Comparison of ENCODE assay signal across 22 cellular contexts in the genomic region with DNA sequence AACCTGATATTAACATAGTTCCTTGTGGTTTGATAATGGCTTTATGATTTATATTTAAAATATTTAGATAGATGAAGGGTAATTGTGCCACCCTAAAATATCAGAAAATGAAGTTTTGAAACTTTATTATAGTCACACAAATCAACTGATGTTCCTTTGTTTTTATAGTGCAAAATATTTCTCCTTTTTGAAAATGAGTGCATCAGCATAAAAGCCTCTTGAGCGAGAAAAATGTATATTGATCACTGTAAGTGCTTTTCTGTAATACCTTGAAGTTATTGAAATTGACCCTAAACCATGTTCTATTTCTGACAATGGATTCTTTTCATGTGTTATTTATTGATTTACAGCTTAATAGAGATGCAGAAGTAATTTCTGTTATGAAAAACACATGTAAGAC. TPM values are rescaled to one million over a fixed set of nuclear protein-coding genes. Genes with fewer than 3 reads are reported as not detected.
DNase-seq lines count a peak whose midpoint lies in the region; ATAC-seq, FAIRE-seq and TF ChIP-seq lines count a peak whose summit lies in the region.
"Had no signal": no experiment of that assay in that cellular context is flagged by ENCODE, and none has a peak within 500 bp of the region (broad histone marks: within the 10 kb centered on the region; RNA-seq: fewer than 3 reads in every experiment).

No MANE protein-coding gene starts in this region.

- H3K79me2 ChIP-seq in parathyroid adenoma: peaks cover 4% of the 10 kb centered on the region

- H2BK5ac ChIP-seq in IMR-90 (ENCODE audit: low read depth, low read length, poor library complexity, severe bottlenecking): no peak overlapping the region

- H3K27ac ChIP-seq in A549 (no peak overlapping the region), A673 (ENCODE audit: low read depth, low read length, poor library complexity, severe bottlenecking) (peak overlapping the region; percentile 54), IMR-90 (ENCODE audit: insufficient read depth, low read length) (no peak overlapping the region), parathyroid adenoma (peak overlapping the region; percentile 68), coronary artery (no peak overlapping the region)
- H3K27ac ChIP-seq: BLaER1 had no signal

- TF ChIP-seq POLR2A in A549 (IDR thresholded peaks at IDR 0.05; ENCODE audit: low read length) (no peak), IMR-90 (IDR thresholded peaks at IDR 0.05; ENCODE audit: low read depth, low read length) (no peak)

- H3K56ac ChIP-seq in IMR-90 (ENCODE audit: extremely low read depth, insufficient read depth, low read length): no peak overlapping the region

- in situ Hi-C loops in IMR-90 (cut with MboI; ENCODE audit: low sequenced_read_pairs): no loop called here

- H3K9ac ChIP-seq in IMR-90 (ENCODE audit: low read depth, low read length) (no peak overlapping the region), parathyroid adenoma (no peak overlapping the region)
- H3K9ac ChIP-seq: BLaER1 had no signal

- CTCF ChIA-PET in A549 (lab: Yijun Ruan, JAX) (no interaction called here), A673 (lab: Charles Lee) (interaction anchor here (0.7 kb wide), 1 partner anchor 34 kb away, joined by 3 read pairs; no protein-coding TSS in a partner anchor), IMR-90 (lab: Yijun Ruan, JAX) (no interaction called here)

- H3K27me3 ChIP-seq in A673 (replicated peaks; ENCODE audit: insufficient read depth, low read depth, low read length, poor library complexity): no peaks in the 10 kb centered on the region
- no peaks in the 10 kb centered on the region for H3K27me3 ChIP-seq in IMR-90 (ENCODE audit: control insufficient read depth, insufficient read depth, low read length)
- no peaks in the 10 kb centered on the region for H3K27me3 ChIP-seq in parathyroid adenoma (ENCODE audit: control insufficient read depth, insufficient read depth, low read length)
- H3K27me3 ChIP-seq: BE2C, BLaER1 had no signal

- WGBS in A549 (ENCODE audit: missing lambda C conversion rate): 39% methylated on average over 1 of the region's 1 CpG
- WGBS in IMR-90 (ENCODE audit: extremely low coverage in 2 of 2, insufficient read length in 1 of 2), 2 experiments: no CpG with 5 or more reads among the region's 1 CpG

- BruUV-seq in A673 (replicated peaks; lab: Mats Ljungman, UMichigan) (no TSS peak), IMR-90 (replicated peaks; lab: Mats Ljungman, UMichigan) (no TSS peak)

- FAIRE-seq in A549 (lab: Jason Lieb, UNC): no peak
- FAIRE-seq: A204.1, G401.6, GM12891, GM19239 had no signal

- H3K79me1 ChIP-seq in IMR-90 (ENCODE audit: low read depth in 1 of 2, low read length in 2 of 2): no peaks in the 10 kb centered on the region

- dilution Hi-C loops in IMR-90 (cut with HindIII; ENCODE audit: low sequenced_read_pairs, unreplicated experiment): no loop called here

- H4K91ac ChIP-seq in IMR-90 (ENCODE audit: insufficient read depth, low read depth, low read length): no peak overlapping the region

- no peak overlapping the region for H4K8ac ChIP-seq in IMR-90 (ENCODE audit: low read depth in 2 of 2, low read length in 2 of 2)

- no peak overlapping the region for H3K23ac ChIP-seq in IMR-90 (ENCODE audit: low read depth, low read length)

- no peak overlapping the region for H3K4me2 ChIP-seq in A549
- H3K4me2 ChIP-seq in IMR-90 (ENCODE audit: low read depth, low read length): no peak overlapping the region
- no peak overlapping the region for H3K4me2 ChIP-seq in parathyroid adenoma (ENCODE audit: low read length)
- H3K4me2 ChIP-seq: BLaER1 had no signal

- TF ChIP-seq RAD21 in A549 (conservative IDR thresholded peaks at IDR 0.05 in 1 of 2, IDR thresholded peaks at IDR 0.05 in 1 of 2) (no peak), IMR-90 (IDR thresholded peaks at IDR 0.05; ENCODE audit: low read length) (no peak)

- no peak overlapping the region for H2AK5ac ChIP-seq in IMR-90 (ENCODE audit: low read depth, low read length)

- TF ChIP-seq CTCF in A549 (IDR thresholded peaks at IDR 0.05): no peak
- no peak for TF ChIP-seq CTCF in A673 (conservative IDR thresholded peaks at IDR 0.05; ENCODE audit: low read depth, low read length)
- TF ChIP-seq CTCF in IMR-90 (conservative IDR thresholded peaks at IDR 0.05; ENCODE audit: low read depth, low read length): no peak
- TF ChIP-seq CTCF in parathyroid adenoma (IDR thresholded peaks at IDR 0.05): no peak
- no peak for TF ChIP-seq CTCF in coronary artery (IDR thresholded peaks at IDR 0.05)

- no peak overlapping the region for H4K5ac ChIP-seq in IMR-90 (ENCODE audit: low read depth, low read length)

- no peak overlapping the region for H2AFZ ChIP-seq in IMR-90 (replicated peaks; ENCODE audit: low read length, poor library complexity)
- no peak overlapping the region for H2AFZ ChIP-seq in parathyroid adenoma

- no peak overlapping the region for H3K18ac ChIP-seq in IMR-90 (ENCODE audit: low read depth, low read length)

- no peaks in the 10 kb centered on the region for H3K9me1 ChIP-seq in IMR-90 (ENCODE audit: insufficient read depth, low read length)

- POLR2A ChIA-PET in A549 (lab: Yijun Ruan, JAX) (no interaction called here), A673 (lab: Charles Lee; ENCODE audit: low non-redundant PET) (no interaction called here), IMR-90 (lab: Charles Lee; ENCODE audit: unreplicated experiment) (no interaction called here)

- DNase-seq in A549 (ENCODE audit: low read depth in 1 of 2, low spot score in 1 of 2) (no peak), A673 (ENCODE audit: low spot score) (no peak), IMR-90 (no peak), coronary artery (ENCODE audit: low spot score) (no peak), cerebellar nuclear complex (lab: John Stamatoyannopoulos, UW) (no peak)
- no peak for DNase-seq in stimulated activated CD8-positive, alpha-beta memory T cell treated with anti-CD3 and anti-CD28 coated beads, Interleukin-4, amount 100 ng/mL, for 48 hours
- DNase-seq: 8988T; ACHN; BE2C; C1 segment of cervical spinal cord; CD4-positive, alpha-beta memory T cell; CD4-positive, CD25-positive, alpha-beta regulatory T cell; CD8-positive, alpha-beta memory T cell; DMS79 treated with DMSO at 0.1 percent for 48 hours; GF-D8 had no signal

- no peaks in the 10 kb centered on the region for H3K4me1 ChIP-seq in A549
- H3K4me1 ChIP-seq in A673 (ENCODE audit: insufficient read depth, low read length, poor library complexity, severe bottlenecking): peaks cover 54% of the 10 kb centered on the region
- no peaks in the 10 kb centered on the region for H3K4me1 ChIP-seq in IMR-90 (ENCODE audit: control insufficient read depth, insufficient read depth, low read length)
- H3K4me1 ChIP-seq in parathyroid adenoma: peaks cover 9% of the 10 kb centered on the region
- H3K4me1 ChIP-seq: BE2C, BLaER1 had no signal

- H3K9me3 ChIP-seq in A549 (no peaks in the 10 kb centered on the region), A673 (ENCODE audit: low read depth, low read length, poor library complexity, severe bottlenecking) (no peaks in the 10 kb centered on the region), IMR-90 (ENCODE audit: control insufficient read depth, insufficient read depth, low read length) (no peaks in the 10 kb centered on the region), parathyroid adenoma (ENCODE audit: control insufficient read depth, low read length) (no peaks in the 10 kb centered on the region)
- H3K9me3 ChIP-seq: BE2C, BLaER1 had no signal

- no peak overlapping the region for H2BK15ac ChIP-seq in IMR-90 (ENCODE audit: low read depth, low read length)

- ATAC-seq in A549 (no peak), IMR-90 (ENCODE audit: low read depth) (no peak)

- H3K36me3 ChIP-seq in A673 (ENCODE audit: insufficient read depth, low read length, poor library complexity, severe bottlenecking): no peaks in the 10 kb centered on the region
- H3K36me3 ChIP-seq in IMR-90 (ENCODE audit: control insufficient read depth, insufficient read depth, low read length): no peaks in the 10 kb centered on the region
- H3K36me3 ChIP-seq in parathyroid adenoma (ENCODE audit: control insufficient read depth, insufficient read depth, low read length): no peaks in the 10 kb centered on the region
- H3K36me3 ChIP-seq: BE2C, BLaER1 had no signal

- no peak overlapping the region for H3K14ac ChIP-seq in IMR-90 (replicated peaks; ENCODE audit: low read depth, low read length)

- H2BK120ac ChIP-seq in IMR-90 (ENCODE audit: low read depth, low read length): no peak overlapping the region

- no peaks in the 10 kb centered on the region for H4K20me1 ChIP-seq in IMR-90 (ENCODE audit: insufficient read depth, low read length)
- H4K20me1 ChIP-seq: BLaER1 had no signal

- no peak overlapping the region for H2BK20ac ChIP-seq in IMR-90 (ENCODE audit: low read depth, low read length)

- no peak overlapping the region for H2AK9ac ChIP-seq in IMR-90 (replicated peaks; ENCODE audit: low read depth, low read length, poor library complexity)

- intact Hi-C loops in A673 (cut with micrococcal nuclease; ENCODE audit: unreplicated experiment) (no loop called here), IMR-90 (cut with micrococcal nuclease) (no loop called here)

- H3K4me3 ChIP-seq in A549 (no peak overlapping the region), A673 (ENCODE audit: low read depth, low read length, poor library complexity, severe bottlenecking) (no peak overlapping the region), IMR-90 (ENCODE audit: insufficient read depth, low read depth, low read length) (no peak overlapping the region), parathyroid adenoma (ENCODE audit: low read depth, low read length) (no peak overlapping the region), coronary artery (no peak overlapping the region)
- H3K4me3 ChIP-seq: BLaER1 had no signal

- no peak for TF ChIP-seq EP300 in A549 (IDR thresholded peaks at IDR 0.05)

- no peak overlapping the region for H3K4ac ChIP-seq in IMR-90 (ENCODE audit: low read depth, low read length)

TF ChIP-seq in A549, 52 proteins besides CTCF, POLR2A, EP300 and RAD21 (continues in another document):
- TF ChIP-seq MAFK (IDR thresholded peaks at IDR 0.05; ENCODE audit: partially characterized antibody) (peak; percentile 24), MYC (IDR thresholded peaks at IDR 0.05; ENCODE audit: borderline replicate concordance, low read length) (no peak), TP53 (CRISPR knock-in tag; IDR thresholded peaks at IDR 0.05) (no peak)

TF ChIP-seq in IMR-90, 13 proteins besides CTCF, POLR2A, EP300 and RAD21:
- no peak for TF ChIP-seq SMC3 (IDR thresholded peaks at IDR 0.05; ENCODE audit: low read depth, low read length)
- no peak for TF ChIP-seq CEBPB (IDR thresholded peaks at IDR 0.05; ENCODE audit: low read depth, low read length)
- TF ChIP-seq MAFK (IDR thresholded peaks at IDR 0.05; ENCODE audit: low read depth, low read length): peak; percentile 10; the same call in 1 of the 2 replicates

RNA-seq across cellular contexts. Expression of a gene that starts 35.0 kb away (rescaled TPM):
- polyA plus RNA-seq in A549 (2011; rRNA removed) (not detected in 2 replicates), A549 (2017; fragmentation: RNase III; extraction: RNeasy Plus Mini Kit Qiagen cat#74134 plus additional on column Dnase treatment) (not detected in 3 replicates), IMR-90 (2012; rRNA removed) (1.8 TPM in 2 replicates)
- not detected in 2 replicates for polyA plus RNA-seq in A549 (2012; cell fraction: cytosol; rRNA removed)
- not detected in 2 replicates for polyA plus RNA-seq in A549 (2012; cell fraction: nucleus; rRNA removed)
- not detected in 2 replicates for polyA minus RNA-seq in A549 (2011; rRNA and poly(A)+ RNA removed)
- total RNA-seq in A673 (2021) (43.0 and 51.3 TPM in 2 replicates), IMR-90 (2012; rRNA removed) (3.6 TPM in 2 replicates)
- 1.0 and 1.1 TPM in 2 replicates for polyA plus RNA-seq in IMR-90 (2012; cell fraction: cytosol; rRNA removed)
- polyA plus RNA-seq in IMR-90 (2012; cell fraction: nucleus; rRNA removed; ENCODE audit: low replicate concordance): 0.64 and 1.7 TPM in 2 replicates
- total RNA-seq: CD4-positive, alpha-beta memory T cell; CD4-positive, CD25-positive, alpha-beta regulatory T cell; CD8-positive, alpha-beta memory T cell had no signal
- polyA plus RNA-seq: CD14-positive monocyte; CD4-positive, alpha-beta memory T cell; CD4-positive, CD25-positive, alpha-beta regulatory T cell; CD8-positive, alpha-beta memory T cell had no signal

Comparison
In these comparisons a context has a peak if more than half of its experiments do, and no peak if none do; other contexts are left out.
1. H3K27ac ChIP-seq: peak in A673 (single experiment) and parathyroid adenoma (single experiment); none in A549 (0 of 2), IMR-90 (single experiment) and coronary artery (0 of 2).